Comparison of ENCODE assay signal across 8 cellular contexts in the genomic region with DNA sequence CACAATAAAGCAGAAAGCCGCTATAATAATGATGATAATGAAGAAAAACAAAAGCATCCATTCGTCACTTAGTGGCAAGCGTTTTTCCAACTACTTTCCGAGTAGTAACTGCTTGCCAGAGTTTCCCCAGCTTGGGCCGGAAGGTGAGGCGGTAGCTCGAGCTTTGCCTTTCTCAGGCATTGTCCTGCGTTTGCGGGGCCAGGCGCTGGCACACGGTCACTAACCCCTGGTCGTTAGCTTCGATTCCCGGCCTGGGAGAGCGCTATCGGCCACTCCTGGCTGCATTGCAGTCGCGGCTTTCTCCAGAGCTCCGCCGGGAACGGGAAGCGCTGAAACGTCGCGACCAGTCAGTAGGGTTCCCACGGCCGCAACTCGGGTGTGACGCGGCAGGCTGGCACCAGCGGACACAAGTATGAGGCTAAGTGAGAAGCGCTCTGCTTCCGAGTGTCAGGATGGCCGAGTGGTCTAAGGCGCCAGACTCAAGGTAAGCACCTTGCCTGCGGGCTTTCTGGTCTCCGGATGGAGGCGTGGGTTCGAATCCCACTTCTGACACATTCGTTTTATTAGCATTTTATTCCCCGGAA. TPM values are rescaled to one million over a fixed set of nuclear protein-coding genes. Genes with fewer than 3 reads are reported as not detected.
DNase-seq lines count a peak whose midpoint lies in the region; ATAC-seq and TF ChIP-seq lines count a peak whose summit lies in the region.

No MANE protein-coding gene starts in this region.

- CTCF ChIA-PET in activated CD4-positive, alpha-beta memory T cell treated with anti-CD3 and anti-CD28 coated beads, Interleukin-2, amount 10 ng/mL, durations not matched to agents 7 days and 5 days (lab: Charles Lee) = interaction anchor here (0.6 to 1.8 kb wide), 8 partner anchors 8 to 52 kb away, joined by 3 to 15 read pairs (median 3); a partner anchor contains a TSS

- H3K9me3 ChIP-seq in lung (ENCODE audit: control insufficient read depth in 2 of 2, insufficient read depth in 1 of 2, low read length in 1 of 2) = no peaks in the 10 kb centered on the region

- peak overlapping the region; percentile 92 to 98 (median 97) for H3K27ac Mint-ChIP-seq in CD14-positive monocyte
- peak overlapping the region; percentile 84 for H3K27ac Mint-ChIP-seq in activated CD4-positive, alpha-beta memory T cell treated with anti-CD3 and anti-CD28 coated beads, Interleukin-2, amount 10 ng/mL, durations not matched to agents 7 days and 5 days

- no peaks in the 10 kb centered on the region for H3K9me3 Mint-ChIP-seq in CD14-positive monocyte
- no peaks in the 10 kb centered on the region for H3K9me3 Mint-ChIP-seq in activated CD4-positive, alpha-beta memory T cell treated with anti-CD3 and anti-CD28 coated beads, Interleukin-2, amount 10 ng/mL, durations not matched to agents 7 days and 5 days

- H3K27ac ChIP-seq in lung (ENCODE audit: low read depth in 1 of 2, low read length in 1 of 2) = peak overlapping the region; percentile 93 to 98

- 0% methylated on average over 40 to 41 of the region's 41 CpGs for WGBS in lung, 2 donors

- no peaks in the 10 kb centered on the region for H3K27me3 ChIP-seq in lung (ENCODE audit: control insufficient read depth, insufficient read depth)

- peak overlapping the region; percentile 73 for H3K4me3 ChIP-seq in lung

- peak; percentile 94 for DNase-seq in CD14-positive monocyte (ENCODE audit: low spot score)
- peak; percentile 99 for DNase-seq in NCI-H82 (lab: John Stamatoyannopoulos, UW)
- peak; percentile 93 for DNase-seq in activated CD4-positive, alpha-beta memory T cell treated with anti-CD3 and anti-CD28 coated beads, Interleukin-2, amount 10 ng/mL, durations not matched to agents 7 days and 5 days
- peak; percentile 99 for DNase-seq in ecto neural progenitor cell (ENCODE audit: low spot score)
- peak; percentile 93 for DNase-seq in lung (ENCODE audit: low spot score)
- DNase-seq in stimulated activated CD4-positive, alpha-beta T cell treated with anti-CD3 and anti-CD28 coated beads, TNF-alpha, amount 100 ng/mL, for 24 hours (ENCODE audit: low read depth in 3 of 3) = peak; percentile 94 to 96 (median 94)

- H3K27me3 Mint-ChIP-seq in CD14-positive monocyte (ENCODE audit: low read depth in 3 of 3) = peaks cover 0 to 3% (median 0%) of the 10 kb centered on the region in 3 donors
- peaks cover 2% of the 10 kb centered on the region for H3K27me3 Mint-ChIP-seq in activated CD4-positive, alpha-beta memory T cell treated with anti-CD3 and anti-CD28 coated beads, Interleukin-2, amount 10 ng/mL, durations not matched to agents 7 days and 5 days

- ATAC-seq in GM19452 (IDR thresholded peaks at IDR 0.05; ENCODE audit: unreplicated experiment) = peak; percentile 80
- peak; percentile 36 for ATAC-seq in HG03575 (IDR thresholded peaks at IDR 0.05; ENCODE audit: extremely low read depth, insufficient number of reproducible peaks, low FRiP score, unreplicated experiment)
- ATAC-seq in lung (ENCODE audit: insufficient read depth, low FRiP score) = peak; percentile 88

- H3K4me3 Mint-ChIP-seq in CD14-positive monocyte = peak overlapping the region; percentile 91 to 95
- peak overlapping the region; percentile 81 for H3K4me3 Mint-ChIP-seq in activated CD4-positive, alpha-beta memory T cell treated with anti-CD3 and anti-CD28 coated beads, Interleukin-2, amount 10 ng/mL, durations not matched to agents 7 days and 5 days

- peaks cover 0 to 3% of the 10 kb centered on the region in 2 donors for H3K4me1 ChIP-seq in lung (ENCODE audit: control insufficient read depth in 2 of 2, insufficient read depth in 2 of 2, low read length in 2 of 2)

- no peaks in the 10 kb centered on the region for H3K36me3 Mint-ChIP-seq in CD14-positive monocyte
- peaks cover 13% of the 10 kb centered on the region for H3K36me3 Mint-ChIP-seq in activated CD4-positive, alpha-beta memory T cell treated with anti-CD3 and anti-CD28 coated beads, Interleukin-2, amount 10 ng/mL, durations not matched to agents 7 days and 5 days (ENCODE audit: low read depth)

- POLR2A ChIA-PET in activated CD4-positive, alpha-beta memory T cell treated with anti-CD3 and anti-CD28 coated beads, Interleukin-2, amount 10 ng/mL, durations not matched to agents 7 days and 5 days (lab: Charles Lee) = interaction anchor here (0.8 to 4.2 kb wide), 9 partner anchors 11 to 53 kb away, joined by 3 to 37 read pairs (median 5); a partner anchor contains a TSS

- H3K4me1 Mint-ChIP-seq in CD14-positive monocyte = peaks cover 18% of the 10 kb centered on the region
- peaks cover 22% of the 10 kb centered on the region for H3K4me1 Mint-ChIP-seq in activated CD4-positive, alpha-beta memory T cell treated with anti-CD3 and anti-CD28 coated beads, Interleukin-2, amount 10 ng/mL, durations not matched to agents 7 days and 5 days

- intact Hi-C loops in CD14-positive monocyte (cut with micrococcal nuclease) = no loop called here

- H3K36me3 ChIP-seq in lung (ENCODE audit: control insufficient read depth in 2 of 2, insufficient read depth in 2 of 2, low read length in 2 of 2) = no peaks in the 10 kb centered on the region

- TF ChIP-seq CTCF in CD14-positive monocyte (IDR thresholded peaks at IDR 0.05) (no peak), lung (IDR thresholded peaks at IDR 0.05; ENCODE audit: control extremely low read depth, extremely low read depth) (no peak)

RNA-seq across cellular contexts. Expression of a gene that starts 14.6 kb away (rescaled TPM):
- polyA plus RNA-seq in CD14-positive monocyte (1 to 10 TPM; 2.2 to 2.4 TPM), lung (10 to 100 TPM; 37.4 to 58.5 TPM)
- total RNA-seq in activated CD4-positive, alpha-beta memory T cell treated with anti-CD3 and anti-CD28 coated beads, Interleukin-2, amount 10 ng/mL, durations not matched to agents 7 days and 5 days = 10 to 100 TPM; 45.9 to 49.8 TPM
- total RNA-seq in lung = 10 to 100 TPM; 26.1 to 35.3 TPM

RNA-seq across cellular contexts. Expression of a gene that starts 32.5 kb away (rescaled TPM):
- polyA plus RNA-seq in CD14-positive monocyte (1 to 10 TPM; 2.9 to 3.9 TPM), lung (1 to 10 TPM; 3.5 to 4.2 TPM)
- 1 to 10 TPM; 6.3 to 6.4 TPM for total RNA-seq in activated CD4-positive, alpha-beta memory T cell treated with anti-CD3 and anti-CD28 coated beads, Interleukin-2, amount 10 ng/mL, durations not matched to agents 7 days and 5 days
- total RNA-seq in lung = 10 to 100 TPM in 1 of 2 donors, 1 to 10 TPM in 1; 5.8 to 12.5 TPM

RNA-seq across cellular contexts. Expression of a gene that starts 35.5 kb away (rescaled TPM):
- polyA plus RNA-seq in CD14-positive monocyte (10 to 100 TPM; 23.4 to 23.9 TPM), lung (10 to 100 TPM; 17.1 to 31.5 TPM)
- total RNA-seq in activated CD4-positive, alpha-beta memory T cell treated with anti-CD3 and anti-CD28 coated beads, Interleukin-2, amount 10 ng/mL, durations not matched to agents 7 days and 5 days = 10 to 100 TPM; 54.1 to 60.1 TPM
- 10 to 100 TPM; 31.1 to 41.3 TPM for total RNA-seq in lung

RNA-seq across cellular contexts. Expression of a gene that starts 47.8 kb away (rescaled TPM):
- polyA plus RNA-seq in CD14-positive monocyte (1 to 10 TPM; 4.0 to 4.3 TPM), lung (10 to 100 TPM; 16.4 to 17.4 TPM)
- total RNA-seq in activated CD4-positive, alpha-beta memory T cell treated with anti-CD3 and anti-CD28 coated beads, Interleukin-2, amount 10 ng/mL, durations not matched to agents 7 days and 5 days = 10 to 100 TPM; 31.4 to 32.0 TPM
- 10 to 100 TPM; 17.6 to 25.5 TPM for total RNA-seq in lung

Comparison
In these comparisons a context has a peak if more than half of its experiments do, and no peak if none do; other contexts are left out.
1. Peak in every context shown above with its lines: DNase-seq, ATAC-seq, H3K4me3 ChIP-seq and H3K27ac ChIP-seq.
2. ATAC-seq: peak in every context shown above with its lines; median percentile 88 in lung; 80 in GM19452; 36 in HG03575.